ENCODE assay signal across 35 cellular contexts in genomic region chr7:42722198-42722597, GRCh38.
"Had no signal": no experiment of that assay in that cellular context is flagged by ENCODE, and none has a peak within 500 bp of the region (broad histone marks: within the 10 kb centered on the region; RNA-seq: fewer than 3 reads in every experiment).

No MANE protein-coding gene starts in this region.

- H3K27me3 Mint-ChIP-seq: activated CD4-positive, alpha-beta T cell treated with anti-CD3 and anti-CD28 coated beads, Interleukin-2, amount 10 ng/mL, durations not matched to agents 24 days and 14 days; activated T-helper 17 cell treated with anti-CD3 and anti-CD28 coated beads, Interleukin-2, amount 50 U/mL, for 72 hours had no signal

- FAIRE-seq: astrocyte, TTC549 had no signal

- H3K27ac Mint-ChIP-seq: activated B cell treated with CpG ODN at 0.5 μM for 24 hours; activated CD4-positive, alpha-beta memory T cell treated with anti-CD3 and anti-CD28 coated beads for 36 hours; activated CD4-positive, alpha-beta T cell treated with anti-CD3 and anti-CD28 coated beads, Interleukin-2, amount 10 ng/mL, durations not matched to agents 24 days and 14 days; activated CD8-positive, alpha-beta T cell treated with anti-CD3 and anti-CD28 coated beads for 36 hours; activated naive CD4-positive, alpha-beta T cell treated with anti-CD3 and anti-CD28 coated beads for 36 hours; activated naive CD4-positive, alpha-beta T cell treated with anti-CD3 and anti-CD28 coated beads, Interleukin-2, amount 50 U/mL, for 72 hours; activated naive CD8-positive, alpha-beta T cell treated with anti-CD3 and anti-CD28 coated beads for 36 hours; activated T-cell treated with anti-CD3 and anti-CD28 coated beads, Interleukin-2, amount 50 U/mL, for 72 hours; activated T-helper 1 cell treated with anti-CD3 and anti-CD28 coated beads, Interleukin-12 subunit alpha, Interleukin-12 subunit beta, Interleukin-2, Interleukin-4 antibody, amounts not matched to agents 30 ng/mL and 10 ng/mL and 1 ng/mL, durations not matched to agents 14 hours and 24 hours and 36 hours; activated T-helper 17 cell treated with anti-CD3 and anti-CD28 coated beads, Interleukin-2, amount 50 U/mL, for 72 hours; T-helper 1 cell treated with Interleukin-12 subunit alpha and Interleukin-12 subunit beta and Interleukin-4 antibody, amounts not matched to agents 30 μg/mL and 1 μg/mL, for 36 hours; T-helper 2 cell treated with Interferon-gamma antibody and Interleukin-4, amounts not matched to agents 5 μg/mL and 100 μg/mL, for 36 hours had no signal

- ATAC-seq: activated CD8-positive, alpha-beta T cell treated with anti-CD3 and anti-CD28 coated beads for 36 hours; activated naive CD4-positive, alpha-beta T cell treated with anti-CD3 and anti-CD28 coated beads, Interleukin-2, amount 50 U/mL, for 72 hours; activated T-cell treated with anti-CD3 and anti-CD28 coated beads, Interleukin-2, amount 50 U/mL, for 4 hours; activated T-cell treated with anti-CD3 and anti-CD28 coated beads, Interleukin-2, amount 50 U/mL, for 72 hours; activated T-helper 17 cell treated with anti-CD3 and anti-CD28 coated beads, Interleukin-2, amount 50 U/mL, for 72 hours; body of pancreas had no signal

- DNase-seq: activated B cell treated with CpG ODN at 0.5 μM for 24 hours; activated CD4-positive, alpha-beta memory T cell treated with anti-CD3 and anti-CD28 coated beads for 36 hours; activated CD4-positive, alpha-beta T cell treated with anti-CD3 and anti-CD28 coated beads for 4 hours; activated CD4-positive, alpha-beta T cell treated with anti-CD3 and anti-CD28 coated beads, Interleukin-2, amount 10 ng/mL, durations not matched to agents 24 days and 14 days; activated CD4-positive, alpha-beta T cell treated with anti-CD3 and anti-CD28 coated beads, Interleukin-2, amount 50 U/mL, for 1 hour; activated CD4-positive, alpha-beta T cell treated with anti-CD3 and anti-CD28 coated beads, Interleukin-2, amount 50 U/mL, for 4 hours; activated CD4-positive, CD25-positive, alpha-beta regulatory T cell treated with anti-CD3 and anti-CD28 coated beads, Interleukin-2, amount 50 U/mL, for 72 hours; activated CD8-positive, alpha-beta memory T cell treated with anti-CD3 and anti-CD28 coated beads, Interleukin-2, amount 50 U/mL, for 4 hours; activated CD8-positive, alpha-beta T cell treated with anti-CD3 and anti-CD28 coated beads for 36 hours; activated effector memory CD4-positive, alpha-beta T cell treated with anti-CD3 and anti-CD28 coated beads, Interleukin-2, amount 50 U/mL, for 16 hours; activated gamma-delta T cell treated with Interleukin-2 at 50 U/mL for 16 hours; activated naive CD4-positive, alpha-beta T cell; activated naive CD4-positive, alpha-beta T cell treated with anti-CD3 and anti-CD28 coated beads for 36 hours; activated naive CD4-positive, alpha-beta T cell treated with anti-CD3 and anti-CD28 coated beads, Interleukin-2, amount 50 U/mL, for 16 hours; activated naive CD8-positive, alpha-beta T cell treated with anti-CD3 and anti-CD28 coated beads for 36 hours; activated T-cell treated with anti-CD3 and anti-CD28 coated beads for 4 hours; activated T-cell treated with anti-CD3 and anti-CD28 coated beads, Interleukin-2, amount 50 U/mL, for 1 hour; activated T-cell treated with anti-CD3 and anti-CD28 coated beads, Interleukin-2, amount 50 U/mL, for 4 hours; activated T-cell treated with anti-CD3 and anti-CD28 coated beads, Interleukin-2, amount 50 U/mL, for 72 hours; adrenal gland; amniotic stem cell; aorta; brain microvascular endothelial cell; central memory CD4-positive, alpha-beta T cell; T-helper 2 cell; T-helper 9 cell had no signal

- H3K4me3 ChIP-seq: adrenal gland, body of pancreas, breast epithelium had no signal

- H3K4me3 Mint-ChIP-seq: activated B cell treated with CpG ODN at 0.5 μM for 24 hours; activated CD4-positive, alpha-beta memory T cell treated with anti-CD3 and anti-CD28 coated beads for 36 hours; activated CD4-positive, alpha-beta T cell treated with anti-CD3 and anti-CD28 coated beads, Interleukin-2, amount 10 ng/mL, durations not matched to agents 24 days and 14 days; activated CD8-positive, alpha-beta T cell treated with anti-CD3 and anti-CD28 coated beads for 36 hours; activated naive CD4-positive, alpha-beta T cell treated with anti-CD3 and anti-CD28 coated beads for 36 hours; activated naive CD8-positive, alpha-beta T cell treated with anti-CD3 and anti-CD28 coated beads for 36 hours; activated T-cell treated with anti-CD3 and anti-CD28 coated beads, Interleukin-2, amount 50 U/mL, for 4 hours; activated T-cell treated with anti-CD3 and anti-CD28 coated beads, Interleukin-2, amount 50 U/mL, for 72 hours; activated T-helper 1 cell treated with anti-CD3 and anti-CD28 coated beads, Interleukin-12 subunit alpha, Interleukin-12 subunit beta, Interleukin-2, Interleukin-4 antibody, amounts not matched to agents 30 ng/mL and 10 ng/mL and 1 ng/mL, durations not matched to agents 14 hours and 24 hours and 36 hours; activated T-helper 17 cell treated with anti-CD3 and anti-CD28 coated beads, Interleukin-2, amount 50 U/mL, for 72 hours; T-helper 1 cell treated with Interleukin-12 subunit alpha and Interleukin-12 subunit beta and Interleukin-4 antibody, amounts not matched to agents 30 μg/mL and 1 μg/mL, for 36 hours; T-helper 2 cell treated with Interferon-gamma antibody and Interleukin-4, amounts not matched to agents 5 μg/mL and 100 μg/mL, for 36 hours had no signal

- H3K36me3 ChIP-seq: adrenal gland, brain microvascular endothelial cell, breast epithelium had no signal

- H3K36me3 Mint-ChIP-seq: activated CD4-positive, alpha-beta memory T cell treated with anti-CD3 and anti-CD28 coated beads for 36 hours; activated naive CD4-positive, alpha-beta T cell treated with anti-CD3 and anti-CD28 coated beads, Interleukin-2, amount 50 U/mL, for 72 hours; activated naive CD8-positive, alpha-beta T cell treated with anti-CD3 and anti-CD28 coated beads for 36 hours had no signal

- H3K9me3 Mint-ChIP-seq: activated B cell treated with CpG ODN at 0.5 μM for 24 hours; activated CD4-positive, alpha-beta memory T cell treated with anti-CD3 and anti-CD28 coated beads for 36 hours; activated CD4-positive, alpha-beta T cell treated with anti-CD3 and anti-CD28 coated beads, Interleukin-2, amount 10 ng/mL, durations not matched to agents 24 days and 14 days; activated CD8-positive, alpha-beta T cell treated with anti-CD3 and anti-CD28 coated beads for 36 hours; activated naive CD8-positive, alpha-beta T cell treated with anti-CD3 and anti-CD28 coated beads for 36 hours; activated T-helper 1 cell treated with anti-CD3 and anti-CD28 coated beads, Interleukin-12 subunit alpha, Interleukin-12 subunit beta, Interleukin-2, Interleukin-4 antibody, amounts not matched to agents 30 ng/mL and 10 ng/mL and 1 ng/mL, durations not matched to agents 14 hours and 24 hours and 36 hours; T-helper 2 cell treated with Interferon-gamma antibody and Interleukin-4, amounts not matched to agents 5 μg/mL and 100 μg/mL, for 36 hours had no signal

- H3K4me1 Mint-ChIP-seq: activated B cell treated with CpG ODN at 0.5 μM for 24 hours; activated CD4-positive, alpha-beta T cell treated with anti-CD3 and anti-CD28 coated beads, Interleukin-2, amount 10 ng/mL, durations not matched to agents 24 days and 14 days; activated naive CD8-positive, alpha-beta T cell treated with anti-CD3 and anti-CD28 coated beads for 36 hours; activated T-helper 17 cell treated with anti-CD3 and anti-CD28 coated beads, Interleukin-2, amount 50 U/mL, for 72 hours had no signal

- H3K9me3 ChIP-seq: adrenal gland, body of pancreas, breast epithelium had no signal

- H3K27ac ChIP-seq: adrenal gland, body of pancreas, brain microvascular endothelial cell, breast epithelium had no signal

- H3K27me3 ChIP-seq: adrenal gland, body of pancreas, brain microvascular endothelial cell, breast epithelium had no signal

- H3K4me1 ChIP-seq: adrenal gland, body of pancreas, breast epithelium had no signal
